8 cellular contexts compared by ENCODE assay signal in genomic region chr17:16214190-16215001, GRCh38. TPM values are rescaled to one million over a fixed set of nuclear protein-coding genes. Genes with fewer than 3 reads are reported as not detected.
DNase-seq lines count a peak whose midpoint lies in the region; ATAC-seq and TF ChIP-seq lines count a peak whose summit lies in the region.

No MANE protein-coding gene starts in this region.

- H3K4me1 Mint-ChIP-seq in CD4-positive, CD25-positive, alpha-beta regulatory T cell, result peaks cover 37 to 75% (median 57%) of the 10 kb centered on the region in 4 donors
- H3K4me1 Mint-ChIP-seq in activated B cell treated with CpG ODN at 0.5 μM for 24 hours, result peaks cover 50% of the 10 kb centered on the region

- TF ChIP-seq CTCF in activated B cell treated with CpG ODN at 0.5 μM for 24 hours (IDR thresholded peaks at IDR 0.05) (no peak), retinal pigment epithelial cell (conservative IDR thresholded peaks at IDR 0.05; ENCODE audit: low read depth, low read length) (no peak)

- H3K36me3 ChIP-seq in CD4-positive, CD25-positive, alpha-beta regulatory T cell (ENCODE audit: control insufficient read depth, insufficient read depth, low read length), result no peaks in the 10 kb centered on the region

- POLR2A ChIA-PET in activated B cell treated with CpG ODN at 0.5 μM for 24 hours (lab: Charles Lee), result interaction anchor here (0.6 to 5.3 kb wide), 9 partner anchors 13 to 224 kb away, joined by 3 to 74 read pairs (median 5); partner anchors contain the start of genes CENPV and UBB

- H3K27ac ChIP-seq in CD4-positive, CD25-positive, alpha-beta regulatory T cell (ENCODE audit: insufficient read depth, low read length, poor library complexity, severe bottlenecking), result peak overlapping the region; percentile 83

- H3K9me3 Mint-ChIP-seq in CD4-positive, CD25-positive, alpha-beta regulatory T cell, result no peaks in the 10 kb centered on the region
- H3K9me3 Mint-ChIP-seq in activated B cell treated with CpG ODN at 0.5 μM for 24 hours, result no peaks in the 10 kb centered on the region

- intact Hi-C loops in activated B cell treated with CpG ODN at 0.5 μM for 24 hours (cut with micrococcal nuclease), result loop anchor here (1.0 kb wide), 4 partner anchors 12 to 321 kb away; partner anchors contain the start of gene CENPV

- no peaks in the 10 kb centered on the region for H3K27me3 ChIP-seq in CD4-positive, CD25-positive, alpha-beta regulatory T cell (ENCODE audit: control insufficient read depth, insufficient read depth, low read length)

- peak in 1 of 3 donors; percentile 47 for DNase-seq in CD4-positive, CD25-positive, alpha-beta regulatory T cell
- DNase-seq in activated B cell treated with CpG ODN at 0.5 μM for 24 hours (no peak), germinal center (ENCODE audit: low spot score) (peak; percentile 54), retinal pigment epithelial cell (ENCODE audit: low read depth) (no peak), SKM-1 (lab: John Stamatoyannopoulos, UW; ENCODE audit: unreplicated experiment) (no peak)
- DNase-seq in activated CD4-positive, alpha-beta T cell treated with anti-CD3 and anti-CD28 coated beads, Interleukin-2, amount 50 U/mL, for 1 hour, result no peak

- no peaks in the 10 kb centered on the region for H3K36me3 Mint-ChIP-seq in CD4-positive, CD25-positive, alpha-beta regulatory T cell
- peaks cover 5% of the 10 kb centered on the region for H3K36me3 Mint-ChIP-seq in activated B cell treated with CpG ODN at 0.5 μM for 24 hours (ENCODE audit: low read depth)

- peak overlapping the region; percentile 90 to 95 (median 95) for H3K27ac Mint-ChIP-seq in CD4-positive, CD25-positive, alpha-beta regulatory T cell
- H3K27ac Mint-ChIP-seq in activated B cell treated with CpG ODN at 0.5 μM for 24 hours, result peak overlapping the region; percentile 83

- peak overlapping the region; percentile 99 for H3K4me3 ChIP-seq in CD4-positive, CD25-positive, alpha-beta regulatory T cell (ENCODE audit: low read depth, low read length)
- peak overlapping the region; percentile 87 for H3K4me3 ChIP-seq in retinal pigment epithelial cell (ENCODE audit: low read length)

- peaks cover 53% of the 10 kb centered on the region for H3K4me1 ChIP-seq in CD4-positive, CD25-positive, alpha-beta regulatory T cell (ENCODE audit: control insufficient read depth, insufficient read depth, low read length, poor library complexity, severe bottlenecking)

- no peaks in the 10 kb centered on the region for H3K27me3 Mint-ChIP-seq in CD4-positive, CD25-positive, alpha-beta regulatory T cell
- H3K27me3 Mint-ChIP-seq in activated B cell treated with CpG ODN at 0.5 μM for 24 hours, result no peaks in the 10 kb centered on the region

- ATAC-seq in CD4-positive, CD25-positive, alpha-beta regulatory T cell (ENCODE audit: low read depth in 2 of 2), result peak; percentile 2 to 14
- peak; percentile 5 for ATAC-seq in HG03039 (IDR thresholded peaks at IDR 0.05; ENCODE audit: unreplicated experiment)
- no peak for ATAC-seq in activated B cell treated with CpG ODN at 0.5 μM for 24 hours (ENCODE audit: low read depth)
- no peak for ATAC-seq in HG03095 (IDR thresholded peaks at IDR 0.05; ENCODE audit: unreplicated experiment)

- no peaks in the 10 kb centered on the region for H3K9me3 ChIP-seq in CD4-positive, CD25-positive, alpha-beta regulatory T cell (ENCODE audit: control insufficient read depth in 2 of 2, low read length in 2 of 2)

- CTCF ChIA-PET in activated B cell treated with CpG ODN at 0.5 μM for 24 hours (lab: Charles Lee), result interaction anchor here (1.1 to 1.5 kb wide), 2 partner anchors 12 to 73 kb away, joined by 4 read pairs; no protein-coding TSS in a partner anchor

- peak overlapping the region; percentile 93 to 98 (median 96) for H3K4me3 Mint-ChIP-seq in CD4-positive, CD25-positive, alpha-beta regulatory T cell
- peak overlapping the region; percentile 98 for H3K4me3 Mint-ChIP-seq in activated B cell treated with CpG ODN at 0.5 μM for 24 hours

RNA-seq across cellular contexts. Expression of gene NCOR1, which starts 0.9 kb away (rescaled TPM):
- total RNA-seq in CD4-positive, CD25-positive, alpha-beta regulatory T cell, result 216 TPM
- polyA plus RNA-seq in CD4-positive, CD25-positive, alpha-beta regulatory T cell, result 10 to 100 TPM; 65.8 to 68.7 (median 67.0) TPM
- 163 and 188 TPM in 2 replicates for total RNA-seq in activated B cell treated with CpG ODN at 0.5 μM for 24 hours

RNA-seq across cellular contexts. Expression of gene PIGL, which starts 2.6 kb away (rescaled TPM):
- 59.4 TPM for total RNA-seq in CD4-positive, CD25-positive, alpha-beta regulatory T cell
- 10 to 100 TPM in 3 of 4 donors, 1 to 10 TPM in 1; 8.7 to 12.0 (median 11.5) TPM for polyA plus RNA-seq in CD4-positive, CD25-positive, alpha-beta regulatory T cell
- 50.8 and 56.6 TPM in 2 replicates for total RNA-seq in activated B cell treated with CpG ODN at 0.5 μM for 24 hours

Comparison
In these comparisons a context has a peak if more than half of its experiments do, and no peak if none do; other contexts are left out.
1. ATAC-seq: peak in CD4-positive, CD25-positive, alpha-beta regulatory T cell (2 of 2) and HG03039 (single experiment); none in activated B cell treated with CpG ODN at 0.5 μM for 24 hours (single experiment) and HG03095 (single experiment).